Comparison of ENCODE assay signal across 1 cellular context in the genomic region with DNA sequence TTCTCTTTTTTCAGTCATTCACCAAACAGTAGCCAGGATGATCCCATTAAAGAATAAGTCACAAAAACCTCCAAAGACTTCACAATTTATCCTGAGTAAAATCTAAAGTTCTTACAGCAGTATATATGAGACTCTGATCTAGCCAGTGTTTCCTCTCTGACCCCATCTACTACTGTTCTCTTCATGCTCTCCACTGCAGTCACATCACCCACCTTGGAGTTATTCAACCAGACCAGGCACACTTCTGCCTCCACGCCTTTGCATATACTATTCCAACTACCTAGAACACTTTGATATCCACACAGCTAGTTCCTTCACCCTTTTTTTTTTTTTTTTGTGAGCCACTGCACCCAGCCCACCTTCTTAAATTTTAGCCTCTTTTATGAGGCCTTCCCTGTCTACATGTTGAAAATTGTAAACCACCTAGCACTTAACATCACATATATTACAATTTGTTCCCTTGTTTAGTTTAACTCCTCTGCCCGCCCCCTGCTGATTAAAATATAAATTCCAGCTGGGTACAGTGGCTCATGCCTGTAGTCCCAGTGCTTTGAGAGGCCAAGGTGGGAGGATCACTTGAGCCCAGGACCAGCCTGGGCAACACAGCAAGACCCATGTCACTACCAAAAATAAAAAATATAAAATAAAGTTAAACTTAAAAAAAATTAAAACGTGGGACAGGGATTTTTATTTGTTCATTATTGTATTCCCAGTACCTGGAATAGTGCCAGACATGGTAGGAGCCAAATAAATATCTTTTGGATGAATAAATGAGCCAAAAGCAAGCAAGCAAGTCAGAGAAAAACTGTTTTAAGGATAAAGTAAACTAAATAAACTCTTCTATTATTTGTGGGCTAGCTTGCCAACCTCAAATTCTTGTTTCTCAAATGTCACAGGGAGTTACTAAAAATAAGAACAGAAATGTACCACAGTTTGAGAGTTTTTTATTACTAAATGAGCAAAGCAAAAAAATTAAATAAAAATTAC.
TF ChIP-seq lines count a peak whose summit lies in the region.

No MANE protein-coding gene starts in this region.

TF ChIP-seq in GM12878, 131 proteins besides CTCF, POLR2A, EP300 and RAD21:
- TF ChIP-seq SMC3 (IDR thresholded peaks at IDR 0.05; ENCODE audit: borderline replicate concordance, low read length) (no peak), MEF2B (IDR thresholded peaks at IDR 0.05; ENCODE audit: partially characterized antibody, poor library complexity, severe bottlenecking) (peak; percentile 34)
